ENCODE assay signal across 14 cellular contexts in the genomic region with DNA sequence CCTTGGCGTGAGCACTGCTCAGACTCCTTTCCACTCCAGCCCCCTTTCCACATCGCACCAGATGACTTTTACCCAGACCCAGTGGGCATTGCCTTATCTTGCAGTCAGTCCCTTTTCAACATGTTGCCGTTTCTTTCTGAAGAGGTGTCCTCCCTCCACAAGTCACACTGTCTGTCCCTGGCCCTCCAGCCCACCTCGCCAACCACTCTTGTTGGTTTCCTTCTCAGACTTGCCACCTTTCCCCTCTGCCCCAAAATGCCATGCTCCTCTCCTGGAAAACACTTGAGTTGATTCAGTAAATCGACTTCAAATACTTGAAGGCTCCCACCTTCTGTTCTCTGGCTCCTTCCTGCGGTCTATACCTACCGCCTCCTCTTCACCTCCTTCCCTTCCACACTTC. TPM values are rescaled to one million over a fixed set of nuclear protein-coding genes. Genes with fewer than 3 reads are reported as not detected.
DNase-seq lines count a peak whose midpoint lies in the region; ATAC-seq and TF ChIP-seq lines count a peak whose summit lies in the region.
"Had no signal": no experiment of that assay in that cellular context is flagged by ENCODE, and none has a peak within 500 bp of the region (broad histone marks: within the 10 kb centered on the region; RNA-seq: fewer than 3 reads in every experiment).

No MANE protein-coding gene starts in this region.

- H3K4me2 ChIP-seq in neuronal stem cell (ENCODE audit: insufficient read depth, low read length, poor library complexity, severe bottlenecking) = no peak overlapping the region

- no peak overlapping the region for H3K27ac ChIP-seq in HEK293 (ENCODE audit: extremely low read depth, low read depth, low read length)
- H3K27ac ChIP-seq in neuronal stem cell (replicated peaks; ENCODE audit: low read length) = no peak overlapping the region
- H3K27ac ChIP-seq in gastroesophageal sphincter = no peak overlapping the region
- H3K27ac ChIP-seq: 22Rv1 had no signal

- no peak for TF ChIP-seq EP300 in gastroesophageal sphincter (IDR thresholded peaks at IDR 0.05)

- H3K79me1 ChIP-seq in neuronal stem cell (ENCODE audit: low read depth, low read length) = no peaks in the 10 kb centered on the region

- H3K23ac ChIP-seq in neuronal stem cell (ENCODE audit: low read depth, low read length, poor library complexity) = no peak overlapping the region

- H3K36me3 ChIP-seq in HEK293 (ENCODE audit: control insufficient read depth in 2 of 2, insufficient read depth in 1 of 2, low read length in 2 of 2) (peaks cover 5 to 56% of the 10 kb centered on the region in 2 experiments; a peak in 2 of 3 replicates), neuronal stem cell (replicated peaks in 1 of 2; ENCODE audit: control insufficient read depth in 2 of 2, insufficient read depth in 2 of 2, low read length in 2 of 2) (peaks cover 28 to 58% of the 10 kb centered on the region in 2 donors), gastroesophageal sphincter (peaks cover 0 to 55% of the 10 kb centered on the region in 2 donors)

- POLR2A ChIA-PET in HEK293 (lab: Yijun Ruan, JAX) = no interaction called here

- H3K27me3 ChIP-seq in neuronal stem cell (ENCODE audit: control insufficient read depth in 3 of 3, insufficient read depth in 3 of 3, low read depth in 1 of 3, low read length in 3 of 3) (no peaks in the 10 kb centered on the region), gastroesophageal sphincter (no peaks in the 10 kb centered on the region)

- no peak for ATAC-seq in gastroesophageal sphincter
- ATAC-seq: HepG2 had no signal

- CTCF ChIA-PET in HEK293 (lab: Yijun Ruan, JAX) = no interaction called here

- no peaks in the 10 kb centered on the region for H3K4me1 ChIP-seq in HEK293 (ENCODE audit: control insufficient read depth, insufficient read depth, low read length)
- no peaks in the 10 kb centered on the region for H3K4me1 ChIP-seq in neuronal stem cell (ENCODE audit: control insufficient read depth in 2 of 2, insufficient read depth in 1 of 2, low read depth in 1 of 2, low read length in 2 of 2)
- H3K4me1 ChIP-seq in gastroesophageal sphincter = no peaks in the 10 kb centered on the region
- H3K4me1 ChIP-seq: Caco-2 had no signal

- no peak overlapping the region for H3K14ac ChIP-seq in neuronal stem cell (ENCODE audit: low read length)

- no peak overlapping the region for H4K8ac ChIP-seq in neuronal stem cell (ENCODE audit: low read depth, low read length)

- H2BK120ac ChIP-seq in neuronal stem cell (ENCODE audit: low read depth, low read length) = no peak overlapping the region

- peak overlapping the region; percentile 39 for H3K4me3 Mint-ChIP-seq in endothelial cell (ENCODE audit: unreplicated experiment)
- H3K4me3 Mint-ChIP-seq: CD8-positive, alpha-beta memory T cell; H9 had no signal

- no peak overlapping the region for H2BK5ac ChIP-seq in neuronal stem cell (ENCODE audit: low read length)

- H3K4me3 ChIP-seq in HEK293 (ENCODE audit: low read depth, low read length) (no peak overlapping the region), neuronal stem cell (ENCODE audit: low read length in 2 of 2) (no peak overlapping the region), gastroesophageal sphincter (no peak overlapping the region)

- no peak overlapping the region for H2BK15ac ChIP-seq in neuronal stem cell (ENCODE audit: low read length)

- no peak overlapping the region for H2BK12ac ChIP-seq in neuronal stem cell (ENCODE audit: low read length)

- TF ChIP-seq CTCF in HEK293 (tag by site-specific recombination; IDR thresholded peaks at IDR 0.05) (no peak), endothelial cell (IDR thresholded peaks at IDR 0.05; ENCODE audit: unreplicated experiment) (no peak), gastroesophageal sphincter (IDR thresholded peaks at IDR 0.05) (no peak)

- peaks cover 16% of the 10 kb centered on the region for H3K4me1 Mint-ChIP-seq in endothelial cell (ENCODE audit: unreplicated experiment)
- H3K4me1 Mint-ChIP-seq: CD8-positive, alpha-beta memory T cell; H9 had no signal

- DNase-seq in DMS79 (lab: John Stamatoyannopoulos, UW) = peak; percentile 13
- no peak for DNase-seq in DMS79 treated with DMSO at 0.1 percent for 48 hours (lab: John Stamatoyannopoulos, UW)
- DNase-seq in endothelial cell (ENCODE audit: low spot score) = no peak
- no peak for DNase-seq in neuronal stem cell (ENCODE audit: low spot score)
- no peak for DNase-seq in NCI-H1436 (lab: John Stamatoyannopoulos, UW)
- no peak for DNase-seq in central memory CD4-positive, alpha-beta T cell
- DNase-seq: Caco-2; CD8-positive, alpha-beta memory T cell; GOT3; H9 had no signal

- no peak for TF ChIP-seq POLR2A in gastroesophageal sphincter (IDR thresholded peaks at IDR 0.05)

- H3K27ac Mint-ChIP-seq in endothelial cell (ENCODE audit: unreplicated experiment) = peak overlapping the region; percentile 53

- peak overlapping the region; percentile 5 for H3K9ac ChIP-seq in neuronal stem cell (ENCODE audit: low read depth, low read length, poor library complexity)

- H4K91ac ChIP-seq in neuronal stem cell (ENCODE audit: low read depth, low read length, poor library complexity) = no peak overlapping the region

- H3K36me3 Mint-ChIP-seq in endothelial cell (ENCODE audit: low read depth, unreplicated experiment) = peaks cover 22% of the 10 kb centered on the region

- H3K27me3 Mint-ChIP-seq in endothelial cell (ENCODE audit: unreplicated experiment) = peaks cover 3% of the 10 kb centered on the region

- H3K9me3 Mint-ChIP-seq in endothelial cell (ENCODE audit: unreplicated experiment) = no peaks in the 10 kb centered on the region
- H3K9me3 Mint-ChIP-seq: CD8-positive, alpha-beta memory T cell; H9 had no signal

- H3K9me3 ChIP-seq in HEK293 (ENCODE audit: control insufficient read depth, insufficient read depth, low read depth, low read length) = no peaks in the 10 kb centered on the region
- H3K9me3 ChIP-seq in neuronal stem cell (replicated peaks in 1 of 2; ENCODE audit: control insufficient read depth in 2 of 2, insufficient read depth in 1 of 2, low read depth in 1 of 2, low read length in 2 of 2) = no peaks in the 10 kb centered on the region
- H3K9me3 ChIP-seq in gastroesophageal sphincter = no peaks in the 10 kb centered on the region
- H3K9me3 ChIP-seq: Caco-2 had no signal

- no CpG with 5 or more reads among the region's 7 CpGs for WGBS in neuronal stem cell (ENCODE audit: extremely low coverage in 2 of 2, insufficient read length in 2 of 2, insufficient replicate concordance in 1 of 2), 2 donors
- WGBS in gastroesophageal sphincter (ENCODE audit: low coverage in 1 of 2), 2 donors = 92 to 98% methylated on average over 6 to 7 of the region's 7 CpGs

- H2AK5ac ChIP-seq in neuronal stem cell (ENCODE audit: low read depth, low read length) = no peak overlapping the region

- no peak overlapping the region for H3K4ac ChIP-seq in neuronal stem cell (ENCODE audit: low read length)

- no peak overlapping the region for H3K18ac ChIP-seq in neuronal stem cell (ENCODE audit: low read length)

- no peak overlapping the region for H2AFZ ChIP-seq in neuronal stem cell (ENCODE audit: low read length)

TF ChIP-seq in HEK293, 187 proteins besides CTCF, POLR2A, EP300 and RAD21:
- 0 out of 2 replicates have a peak, but pooled peaks have one; percentile 12 for TF ChIP-seq ZNF366 (tag by site-specific recombination; conservative IDR thresholded peaks at IDR 0.05)
- no peak for TF ChIP-seq ZNF571 (tag by site-specific recombination; IDR thresholded peaks at IDR 0.05)

RNA-seq across cellular contexts. Expression of a gene that starts 7.5 kb away (rescaled TPM):
- total RNA-seq in endothelial cell (ENCODE audit: unreplicated experiment) (0.62 TPM), gastroesophageal sphincter (1 to 10 TPM in 3 of 4 donors, under 1 TPM in 1; 0.10 to 4.2 (median 1.3) TPM)
- 2.9 TPM for polyA plus RNA-seq in neuronal stem cell (2013, experiment 1 of 2)
- polyA plus RNA-seq in neuronal stem cell (2013, experiment 2 of 2) = 2.7 TPM
- polyA plus RNA-seq: CD8-positive, alpha-beta memory T cell had no signal

RNA-seq across cellular contexts. Expression of a gene that starts 42.9 kb away (rescaled TPM):
- 16.4 TPM for total RNA-seq in endothelial cell (ENCODE audit: unreplicated experiment)
- polyA plus RNA-seq in neuronal stem cell (2013, experiment 1 of 2) = 17.3 TPM
- polyA plus RNA-seq in neuronal stem cell (2013, experiment 2 of 2) = 16.9 TPM
- total RNA-seq in gastroesophageal sphincter = 1 to 10 TPM in 3 of 4 donors, under 1 TPM in 1; 0.96 to 7.2 (median 3.9) TPM
